ENCODE assay signal across 8 cellular contexts in genomic region chr11:125110506-125110905, GRCh38. TPM values are rescaled to one million over a fixed set of nuclear protein-coding genes. Genes with fewer than 3 reads are reported as not detected.
DNase-seq lines count a peak whose midpoint lies in the region; ATAC-seq and TF ChIP-seq lines count a peak whose summit lies in the region.

No MANE protein-coding gene starts in this region.

- POLR2A ChIA-PET in A673 (lab: Charles Lee; ENCODE audit: low non-redundant PET), result no interaction called here

- H2AFZ ChIP-seq in GM23338, result 0 out of 2 replicates have a peak overlapping the region, but pooled peaks have one; percentile 75

- DNase-seq in A673 (ENCODE audit: low spot score) (no peak), GM23338 (ENCODE audit: low spot score) (peak; percentile 27), memory B cell (ENCODE audit: low spot score in 2 of 2) (no peak), NCI-H510A treated with DMSO at 0.1 percent for 48 hours (lab: John Stamatoyannopoulos, UW) (no peak), posterior vena cava (ENCODE audit: low spot score) (no peak)

- no peak overlapping the region for H3K27ac ChIP-seq in A673 (ENCODE audit: low read depth, low read length, poor library complexity, severe bottlenecking)
- H3K27ac ChIP-seq in GM23338 (ENCODE audit: low read depth), result no peak overlapping the region; the same call in 1 of the 2 replicates

- CTCF ChIA-PET in A673 (lab: Charles Lee), result no interaction called here

- peaks cover 28% of the 10 kb centered on the region for H3K9me3 Mint-ChIP-seq in GM23338
- H3K9me3 Mint-ChIP-seq in activated naive CD8-positive, alpha-beta T cell (ENCODE audit: low read depth), result peaks cover 8% of the 10 kb centered on the region
- no peaks in the 10 kb centered on the region for H3K9me3 Mint-ChIP-seq in memory B cell

- H3F3A ChIP-seq in GM23338 (replicated peaks; ENCODE audit: low read depth), result no peaks in the 10 kb centered on the region; the same call in 1 of the 2 replicates

- H3K79me2 ChIP-seq in GM23338 (replicated peaks; ENCODE audit: insufficient read depth), result peaks cover 25% of the 10 kb centered on the region

- BruUV-seq in A673 (replicated peaks; lab: Mats Ljungman, UMichigan), result no TSS peak

- no peaks in the 10 kb centered on the region for H3K9me3 ChIP-seq in A673 (ENCODE audit: low read depth, low read length, poor library complexity, severe bottlenecking)

- peaks cover 20% of the 10 kb centered on the region; the same call in 1 of the 2 replicates for H3K9me2 ChIP-seq in GM23338 (ENCODE audit: insufficient read depth)

- peaks cover 5% of the 10 kb centered on the region for H3K4me1 ChIP-seq in A673 (ENCODE audit: insufficient read depth, low read length, poor library complexity, severe bottlenecking)
- H3K4me1 ChIP-seq in GM23338 (ENCODE audit: insufficient read depth), result peaks cover 18% of the 10 kb centered on the region

- no peaks in the 10 kb centered on the region for H3K36me3 ChIP-seq in A673 (ENCODE audit: insufficient read depth, low read length, poor library complexity, severe bottlenecking)
- H3K36me3 ChIP-seq in GM23338 (ENCODE audit: insufficient read depth), result peaks cover 6% of the 10 kb centered on the region

- intact Hi-C loops in A673 (cut with micrococcal nuclease; ENCODE audit: unreplicated experiment), result no loop called here
- intact Hi-C loops in posterior vena cava (cut with DNase I), result no loop called here

- H3K4me3 ChIP-seq in A673 (ENCODE audit: low read depth, low read length, poor library complexity, severe bottlenecking) (peak overlapping the region; percentile 74), GM23338 (peak overlapping the region; percentile 78)

- H3K27ac Mint-ChIP-seq in GM23338 (no peak overlapping the region), memory B cell (peak overlapping the region; percentile 95)
- peak overlapping the region; percentile 98 for H3K27ac Mint-ChIP-seq in activated naive CD8-positive, alpha-beta T cell

- H3K4me3 Mint-ChIP-seq in GM23338 (peak overlapping the region; percentile 91), memory B cell (peak overlapping the region; percentile 25)
- H3K4me3 Mint-ChIP-seq in activated naive CD8-positive, alpha-beta T cell, result peak overlapping the region; percentile 100

- TF ChIP-seq CTCF in A673 (conservative IDR thresholded peaks at IDR 0.05; ENCODE audit: low read depth, low read length), result no peak
- no peak for TF ChIP-seq CTCF in GM23338 (conservative IDR thresholded peaks at IDR 0.05; ENCODE audit: low read depth in 2 of 2)

- H4K20me1 ChIP-seq in GM23338 (replicated peaks; ENCODE audit: insufficient read depth), result no peaks in the 10 kb centered on the region

- peak overlapping the region; percentile 85 for H3K4me2 ChIP-seq in GM23338

- H3K27me3 Mint-ChIP-seq in GM23338 (ENCODE audit: insufficient read depth, low read depth, poor library complexity) (peaks cover 5% of the 10 kb centered on the region), memory B cell (no peaks in the 10 kb centered on the region)
- H3K27me3 Mint-ChIP-seq in activated naive CD8-positive, alpha-beta T cell, result no peaks in the 10 kb centered on the region

- H3K27me3 ChIP-seq in A673 (replicated peaks; ENCODE audit: insufficient read depth, low read depth, low read length, poor library complexity), result no peaks in the 10 kb centered on the region
- H3K27me3 ChIP-seq in GM23338 (ENCODE audit: insufficient read depth), result no peaks in the 10 kb centered on the region

- H3K4me1 Mint-ChIP-seq in GM23338, result peaks cover 21% of the 10 kb centered on the region
- H3K4me1 Mint-ChIP-seq in activated naive CD8-positive, alpha-beta T cell (ENCODE audit: low read depth), result peaks cover 20% of the 10 kb centered on the region
- H3K4me1 Mint-ChIP-seq in memory B cell, result peaks cover 9% of the 10 kb centered on the region

- no peak for ATAC-seq in GM23338
- no peak for ATAC-seq in memory B cell (ENCODE audit: low read depth)
- ATAC-seq in GM21423 (IDR thresholded peaks at IDR 0.05; ENCODE audit: unreplicated experiment), result no peak
- ATAC-seq in HG02588 (IDR thresholded peaks at IDR 0.05; ENCODE audit: unreplicated experiment), result no peak

- H3K36me3 Mint-ChIP-seq in GM23338 (ENCODE audit: low read depth), result peaks cover 34% of the 10 kb centered on the region
- peaks cover 2% of the 10 kb centered on the region for H3K36me3 Mint-ChIP-seq in activated naive CD8-positive, alpha-beta T cell
- peaks cover 3% of the 10 kb centered on the region for H3K36me3 Mint-ChIP-seq in memory B cell

TF ChIP-seq in GM23338, 12 proteins besides CTCF, POLR2A, EP300 and RAD21 (continues in another document):
- TF ChIP-seq STAT1 (IDR thresholded peaks at IDR 0.05; ENCODE audit: unreplicated experiment) (no peak), CREB1 (CRISPR knock-in tag; IDR thresholded peaks at IDR 0.05; ENCODE audit: low read depth) (no peak), ZNF114 (CRISPR knock-in tag; IDR thresholded peaks at IDR 0.05) (no peak), JUNB (IDR thresholded peaks at IDR 0.05; ENCODE audit: unreplicated experiment) (no peak), EZH2 (IDR thresholded peaks at IDR 0.05; ENCODE audit: low read depth, unreplicated experiment) (no peak), REST (IDR thresholded peaks at IDR 0.05; ENCODE audit: unreplicated experiment) (no peak), EZH2phosphoT487 (IDR thresholded peaks at IDR 0.05; ENCODE audit: unreplicated experiment) (no peak), NANOG (IDR thresholded peaks at IDR 0.05; ENCODE audit: borderline replicate concordance) (no peak)

RNA-seq across cellular contexts. Expression of gene TMEM218, which starts 0.9 kb away (rescaled TPM):
- total RNA-seq in A673 (2021), result 28.8 and 32.5 TPM in 2 replicates
- total RNA-seq in GM23338 (2014; rRNA removed; shearing (Covaris generic)), result 13.4 and 23.7 TPM in 2 replicates
- 23.8 and 24.2 TPM in 2 replicates for polyA plus RNA-seq in GM23338 (2016; fragmentation: Nextera tagmentation; extraction: Ambion mirVana)
- total RNA-seq in posterior vena cava, result 10 to 100 TPM; 12.5 to 15.7 TPM

RNA-seq across cellular contexts. Expression of gene SLC37A2, which starts 47.4 kb away (rescaled TPM):
- total RNA-seq in A673 (2021) (0.26 TPM in 1 of 2 replicates, not detected in the other), posterior vena cava (10 to 100 TPM in 1 of 2 donors, 1 to 10 TPM in 1; 6.6 to 10.5 TPM)
- total RNA-seq in GM23338 (2014; rRNA removed; shearing (Covaris generic)), result 1.0 and 1.6 TPM in 2 replicates
- 0.40 and 0.61 TPM in 2 replicates for polyA plus RNA-seq in GM23338 (2016; fragmentation: Nextera tagmentation; extraction: Ambion mirVana)

RNA-seq across cellular contexts. Expression of gene PKNOX2, which starts 54.0 kb away (rescaled TPM):
- total RNA-seq in A673 (2021) (1.1 and 1.4 TPM in 2 replicates), posterior vena cava (1 to 10 TPM; 8.2 to 8.3 TPM)
- total RNA-seq in GM23338 (2014; rRNA removed; shearing (Covaris generic)), result 0.43 and 0.83 TPM in 2 replicates
- polyA plus RNA-seq in GM23338 (2016; fragmentation: Nextera tagmentation; extraction: Ambion mirVana), result 0.35 and 0.42 TPM in 2 replicates

Comparison
In these comparisons a context has a peak if more than half of its experiments do, and no peak if none do; other contexts are left out.
1. H3K4me3 Mint-ChIP-seq: peak in every context shown above with its lines; median percentile 100 in activated naive CD8-positive, alpha-beta T cell; 91 in GM23338; 25 in memory B cell.